In the genomic region with DNA sequence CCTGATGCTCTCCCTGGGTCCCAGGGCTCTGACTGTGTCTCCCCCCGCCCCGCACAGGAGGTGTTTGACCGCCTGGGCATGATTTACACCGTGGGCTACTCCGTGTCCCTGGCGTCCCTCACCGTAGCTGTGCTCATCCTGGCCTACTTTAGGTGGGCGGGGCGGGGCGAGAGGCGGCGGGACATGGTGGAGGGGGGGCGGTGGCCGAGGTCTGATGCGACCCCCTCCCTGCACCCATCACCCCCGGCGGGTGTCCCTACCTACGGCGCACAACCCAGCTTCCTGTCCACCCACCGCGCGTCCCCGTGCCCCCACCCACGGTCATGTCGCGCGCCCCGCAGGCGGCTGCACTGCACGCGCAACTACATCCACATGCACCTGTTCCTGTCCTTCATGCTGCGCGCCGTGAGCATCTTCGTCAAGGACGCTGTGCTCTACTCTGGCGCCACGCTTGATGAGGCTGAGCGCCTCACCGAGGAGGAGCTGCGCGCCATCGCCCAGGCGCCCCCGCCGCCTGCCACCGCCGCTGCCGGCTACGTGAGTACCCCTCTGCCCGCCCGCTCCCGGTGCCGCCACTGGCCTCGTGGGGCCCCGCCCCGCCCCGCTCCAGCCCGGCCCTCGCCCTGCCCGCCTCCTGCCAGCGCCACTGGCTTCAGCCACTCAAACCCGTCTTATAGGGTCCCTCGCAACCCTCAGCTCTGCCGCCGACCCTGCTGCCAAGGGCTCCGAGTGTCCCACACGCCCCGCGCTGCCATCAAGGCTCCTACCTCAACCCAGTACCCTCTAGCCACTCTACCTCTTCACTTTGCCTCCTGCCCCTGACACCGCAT, we compare ENCODE assay signal across 15 cellular contexts. TPM values are rescaled to one million over a fixed set of nuclear protein-coding genes. Genes with fewer than 3 reads are reported as not detected.
DNase-seq lines count a peak whose midpoint lies in the region; ATAC-seq, FAIRE-seq and TF ChIP-seq lines count a peak whose summit lies in the region.
"Had no signal": no experiment of that assay in that cellular context is flagged by ENCODE, and none has a peak within 500 bp of the region (broad histone marks: within the 10 kb centered on the region; RNA-seq: fewer than 3 reads in every experiment).

No MANE protein-coding gene starts in this region.

- H3K4me1 ChIP-seq in kidney (ENCODE audit: control insufficient read depth in 1 of 2, insufficient read depth in 1 of 2, low read depth in 1 of 2, low read length in 2 of 2), result peaks cover 6 to 15% of the 10 kb centered on the region in 2 donors
- H3K4me1 ChIP-seq in spleen, result peaks cover 0 to 40% (median 13%) of the 10 kb centered on the region in 6 donors
- H3K4me1 ChIP-seq: A549 had no signal

- CTCF ChIA-PET in activated CD4-positive, alpha-beta T cell treated with anti-CD3 and anti-CD28 coated beads for 36 hours (lab: Charles Lee), result no interaction called here
- CTCF ChIA-PET in activated B cell treated with CpG ODN at 0.5 μM for 24 hours (lab: Charles Lee), result interaction anchor here (1.0 to 2.8 kb wide), 3 partner anchors 11 to 410 kb away, joined by 3 to 8 read pairs (median 4); no protein-coding TSS in a partner anchor

- H3K36me3 Mint-ChIP-seq in activated CD4-positive, alpha-beta T cell treated with anti-CD3 and anti-CD28 coated beads for 36 hours (ENCODE audit: low read depth), result no peaks in the 10 kb centered on the region
- no peaks in the 10 kb centered on the region for H3K36me3 Mint-ChIP-seq in activated B cell treated with CpG ODN at 0.5 μM for 24 hours (ENCODE audit: low read depth)
- H3K36me3 Mint-ChIP-seq: brain had no signal

- DNase-seq in activated CD4-positive, alpha-beta T cell treated with anti-CD3 and anti-CD28 coated beads for 36 hours, result no peak
- no peak for DNase-seq in activated CD4-positive, alpha-beta T cell treated with anti-CD3 and anti-CD28 coated beads for 4 hours
- no peak for DNase-seq in activated B cell treated with CpG ODN at 0.5 μM for 24 hours
- peak; percentile 87 for DNase-seq in kidney
- DNase-seq in spleen, result peak; percentile 83
- DNase-seq in GM19240 (ENCODE audit: insufficient read length, low spot score), result no peak
- DNase-seq in GM12892 (ENCODE audit: insufficient read length), result no peak
- DNase-seq: DMS79 treated with DMSO at 0.1 percent for 48 hours; NCI-H2029; PC-3; stimulated activated naive CD4-positive, alpha-beta T cell had no signal

- no peak for TF ChIP-seq CTCF in activated B cell treated with CpG ODN at 0.5 μM for 24 hours (IDR thresholded peaks at IDR 0.05)
- no peak for TF ChIP-seq CTCF in kidney (IDR thresholded peaks at IDR 0.05; ENCODE audit: borderline replicate concordance, extremely low read depth, insufficient read depth)
- no peak for TF ChIP-seq CTCF in spleen (IDR thresholded peaks at IDR 0.05 in 8 of 11, conservative IDR thresholded peaks at IDR 0.05 in 3 of 11)

- intact Hi-C loops in activated CD4-positive, alpha-beta T cell treated with anti-CD3 and anti-CD28 coated beads for 36 hours (cut with DNase I, micrococcal nuclease), result no loop called here
- intact Hi-C loops in activated B cell treated with CpG ODN at 0.5 μM for 24 hours (cut with micrococcal nuclease), result no loop called here
- intact Hi-C loops in kidney (cut with DNase I), result no loop called here
- intact Hi-C loops in spleen (cut with DNase I; ENCODE audit: low total_unique reads), result loop anchor here (5.0 kb wide), 1 partner anchor 191 kb away; no protein-coding TSS in a partner anchor

- whole genome bisulfite sequencing in spleen, 5 donors, result 21 to 38% (median 24%) methylated on average over 26 to 71 of the region's 71 CpGs

- H3K9ac ChIP-seq in kidney (ENCODE audit: low read length in 2 of 2), result no peak overlapping the region

- H3K27ac ChIP-seq in kidney (ENCODE audit: low read depth in 2 of 2, low read length in 2 of 2) (peak overlapping the region in 1 of 2 donors; percentile 11), spleen (no peak overlapping the region)
- H3K27ac ChIP-seq: A549 had no signal

- peaks cover 0 to 43% (median 15%) of the 10 kb centered on the region in 7 donors for H3K27me3 ChIP-seq in spleen (replicated peaks in 1 of 7)

- H3K9me3 ChIP-seq in kidney (ENCODE audit: control insufficient read depth in 1 of 2, low read length in 2 of 2), result no peaks in the 10 kb centered on the region
- H3K9me3 ChIP-seq in spleen, result no peaks in the 10 kb centered on the region
- H3K9me3 ChIP-seq: A549 had no signal

- H3K4me3 Mint-ChIP-seq in activated CD4-positive, alpha-beta T cell treated with anti-CD3 and anti-CD28 coated beads for 36 hours, result no peak overlapping the region
- H3K4me3 Mint-ChIP-seq in activated B cell treated with CpG ODN at 0.5 μM for 24 hours, result peak overlapping the region; percentile 53
- H3K4me3 Mint-ChIP-seq: brain, nephron had no signal

- H3K27me3 Mint-ChIP-seq in activated CD4-positive, alpha-beta T cell treated with anti-CD3 and anti-CD28 coated beads for 36 hours, result peaks cover 16% of the 10 kb centered on the region
- H3K27me3 Mint-ChIP-seq in activated B cell treated with CpG ODN at 0.5 μM for 24 hours, result peaks cover 16% of the 10 kb centered on the region

- no peak for FAIRE-seq in kidney (lab: Jason Lieb, UNC)
- no peak for FAIRE-seq in GM12892 (lab: Jason Lieb, UNC)
- FAIRE-seq: A549 had no signal

- no peak overlapping the region for H3K27ac Mint-ChIP-seq in activated CD4-positive, alpha-beta T cell treated with anti-CD3 and anti-CD28 coated beads for 36 hours
- H3K27ac Mint-ChIP-seq in activated B cell treated with CpG ODN at 0.5 μM for 24 hours, result no peak overlapping the region
- H3K27ac Mint-ChIP-seq: nephron had no signal

- no peak overlapping the region for H3K4me3 ChIP-seq in kidney (ENCODE audit: low read length in 2 of 2)
- peak overlapping the region in 5 of 8 donors; percentile 4 to 54 (median 15) for H3K4me3 ChIP-seq in spleen
- H3K4me3 ChIP-seq: A549 had no signal

- H3K36me3 ChIP-seq in kidney (ENCODE audit: control insufficient read depth in 1 of 2, insufficient read depth in 2 of 2, low read length in 2 of 2), result peaks cover 6 to 38% of the 10 kb centered on the region in 2 donors
- H3K36me3 ChIP-seq in spleen, result no peaks in the 10 kb centered on the region

- no peaks in the 10 kb centered on the region for H3K9me3 Mint-ChIP-seq in activated CD4-positive, alpha-beta T cell treated with anti-CD3 and anti-CD28 coated beads for 36 hours (ENCODE audit: low read depth)
- no peaks in the 10 kb centered on the region for H3K9me3 Mint-ChIP-seq in activated B cell treated with CpG ODN at 0.5 μM for 24 hours
- H3K9me3 Mint-ChIP-seq: nephron had no signal

- TF ChIP-seq POLR2A in spleen (IDR thresholded peaks at IDR 0.05) (no peak), GM12892 (IDR thresholded peaks at IDR 0.05; ENCODE audit: low read depth, low read length) (no peak)

- POLR2A ChIA-PET in activated CD4-positive, alpha-beta T cell treated with anti-CD3 and anti-CD28 coated beads for 36 hours (lab: Charles Lee), result interaction anchor here (0.7 kb wide), 1 partner anchor 228 kb away, joined by 3 read pairs; no protein-coding TSS in a partner anchor
- POLR2A ChIA-PET in activated B cell treated with CpG ODN at 0.5 μM for 24 hours (lab: Charles Lee), result no interaction called here

- H3K4me1 Mint-ChIP-seq in activated CD4-positive, alpha-beta T cell treated with anti-CD3 and anti-CD28 coated beads for 36 hours, result peaks cover 2% of the 10 kb centered on the region
- H3K4me1 Mint-ChIP-seq in activated B cell treated with CpG ODN at 0.5 μM for 24 hours, result peaks cover 12% of the 10 kb centered on the region
- H3K4me1 Mint-ChIP-seq: brain had no signal

- ATAC-seq in activated CD4-positive, alpha-beta T cell treated with anti-CD3 and anti-CD28 coated beads for 36 hours, result peak; percentile 22
- ATAC-seq in activated B cell treated with CpG ODN at 0.5 μM for 24 hours (ENCODE audit: low read depth), result peak; percentile 74
- no peak for ATAC-seq in HG03521 (IDR thresholded peaks at IDR 0.05; ENCODE audit: unreplicated experiment)
- ATAC-seq: A549, PC-3 had no signal

RNA-seq across cellular contexts. Expression of gene PTH1R, which starts 21.0 kb away (rescaled TPM):
- not detected for total RNA-seq in activated CD4-positive, alpha-beta T cell treated with anti-CD3 and anti-CD28 coated beads for 36 hours
- total RNA-seq in activated B cell treated with CpG ODN at 0.5 μM for 24 hours (not detected in 2 replicates), kidney (286 TPM), spleen (10 to 100 TPM in 6 of 7 donors, 1 to 10 TPM in 1; 5.1 to 38.7 (median 21.9) TPM)
- polyA plus RNA-seq in kidney (ENCODE audit: insufficient read depth, low read depth, low replicate concordance) (1,885 TPM), spleen (100 to 1,000 TPM in 1 of 3 donors, 10 to 100 TPM in 2; 61.8 to 190 (median 67.1) TPM)
- polyA plus RNA-seq in GM12892 (2012; ENCODE audit: missing spikeins), result not detected
- total RNA-seq: PC-3 had no signal

RNA-seq across cellular contexts. Expression of gene MYL3, which starts 35.3 kb away (rescaled TPM):
- total RNA-seq in activated CD4-positive, alpha-beta T cell treated with anti-CD3 and anti-CD28 coated beads for 36 hours, result not detected
- total RNA-seq in activated B cell treated with CpG ODN at 0.5 μM for 24 hours (not detected in 2 replicates), kidney (41.3 TPM), spleen (10 to 100 TPM in 2 of 7 donors, 1 to 10 TPM in 5; 1.9 to 16.2 (median 7.3) TPM)
- polyA plus RNA-seq in kidney (ENCODE audit: insufficient read depth, low read depth, low replicate concordance) (81.9 TPM), spleen (1 to 10 TPM; 2.6 to 6.7 (median 5.3) TPM)
- 0.47 TPM for polyA plus RNA-seq in GM12892 (2012; ENCODE audit: missing spikeins)
- total RNA-seq: PC-3 had no signal

Comparison
In these comparisons a context has a peak if more than half of its experiments do, and no peak if none do; other contexts are left out.
1. DNase-seq: peak in kidney (single experiment) and spleen (single experiment); none in activated CD4-positive, alpha-beta T cell treated with anti-CD3 and anti-CD28 coated beads for 36 hours (single experiment), activated CD4-positive, alpha-beta T cell treated with anti-CD3 and anti-CD28 coated beads for 4 hours (0 of 2), activated B cell treated with CpG ODN at 0.5 μM for 24 hours (single experiment), GM19240 (single experiment) and GM12892 (single experiment).
2. H3K4me3 ChIP-seq: peak in spleen (5 of 8); none in kidney (0 of 2).